In genomic region chr5:10421841-10422691, GRCh38 we compare ENCODE assay signal across 11 cellular contexts. TPM values are rescaled to one million over a fixed set of nuclear protein-coding genes. Genes with fewer than 3 reads are reported as not detected.
A peak's percentile ranks its signal among the peaks of the same experiment; 100 is the strongest.
DNase-seq lines count a peak whose midpoint lies in the region; ATAC-seq lines count a peak whose summit lies in the region.
"Had no signal": no experiment of that assay in that cellular context is flagged by ENCODE, and none has a peak within 500 bp of the region (broad histone marks: within the 10 kb centered on the region; RNA-seq: fewer than 3 reads in every experiment).

No MANE protein-coding gene starts in this region.

- DNase-seq in activated CD4-positive, alpha-beta T cell treated with anti-CD3 and anti-CD28 coated beads for 36 hours, result peak; percentile 30
- no peak for DNase-seq in activated CD4-positive, alpha-beta T cell treated with anti-CD3 and anti-CD28 coated beads for 1 hour
- DNase-seq in SKM-1 treated with dmso at 0.1 percent for 144 hours (lab: John Stamatoyannopoulos, UW; ENCODE audit: unreplicated experiment) (peak; percentile 87), pons (ENCODE audit: low spot score) (peak; percentile 76), MG63 (no peak), SHP77 treated with DMSO at 0.1 percent for 48 hours (lab: John Stamatoyannopoulos, UW) (no peak)
- DNase-seq: effector CD4-positive, alpha-beta T cell; NCI-H1048; sigmoid colon had no signal

- peaks cover 93% of the 10 kb centered on the region for H3K36me3 ChIP-seq in MG63

- CTCF ChIA-PET in activated CD4-positive, alpha-beta T cell treated with anti-CD3 and anti-CD28 coated beads for 36 hours (lab: Charles Lee), result interaction anchor here (0.6 to 4.9 kb wide), 8 partner anchors 11 to 1812 kb away, joined by 3 to 36 read pairs (median 3); partner anchors contain the start of gene ROPN1L

- no peak for ATAC-seq in activated CD4-positive, alpha-beta T cell treated with anti-CD3 and anti-CD28 coated beads for 36 hours
- ATAC-seq in esophagus mucosa, result peak; percentile 15
- ATAC-seq in HG02588 (IDR thresholded peaks at IDR 0.05; ENCODE audit: unreplicated experiment), result no peak

- peaks cover 78% of the 10 kb centered on the region for H3K36me3 Mint-ChIP-seq in activated CD4-positive, alpha-beta T cell treated with anti-CD3 and anti-CD28 coated beads for 36 hours (ENCODE audit: low read depth)

- POLR2A ChIA-PET in activated CD4-positive, alpha-beta T cell treated with anti-CD3 and anti-CD28 coated beads for 36 hours (lab: Charles Lee), result no interaction called here

- intact Hi-C loops in activated CD4-positive, alpha-beta T cell treated with anti-CD3 and anti-CD28 coated beads for 36 hours (cut with DNase I, micrococcal nuclease), result loop anchor here in 1 of 2 experiments (2.0 to 5.0 kb wide), 2 partner anchors 19 to 160 kb away; partner anchors contain the start of gene ROPN1L

- peak overlapping the region; percentile 21 for H3K27ac Mint-ChIP-seq in activated CD4-positive, alpha-beta T cell treated with anti-CD3 and anti-CD28 coated beads for 36 hours

- H3K4me3 ChIP-seq in MG63, result no peak overlapping the region
- H3K4me3 ChIP-seq: sigmoid colon had no signal

- H3K9me3 ChIP-seq in MG63, result no peaks in the 10 kb centered on the region
- H3K9me3 ChIP-seq: sigmoid colon had no signal

- no peaks in the 10 kb centered on the region for H3K9me3 Mint-ChIP-seq in activated CD4-positive, alpha-beta T cell treated with anti-CD3 and anti-CD28 coated beads for 36 hours (ENCODE audit: low read depth)

- H3K4me3 Mint-ChIP-seq in activated CD4-positive, alpha-beta T cell treated with anti-CD3 and anti-CD28 coated beads for 36 hours, result no peak overlapping the region

- H3K4me1 Mint-ChIP-seq in activated CD4-positive, alpha-beta T cell treated with anti-CD3 and anti-CD28 coated beads for 36 hours, result peaks cover 53% of the 10 kb centered on the region

- H3K27me3 Mint-ChIP-seq in activated CD4-positive, alpha-beta T cell treated with anti-CD3 and anti-CD28 coated beads for 36 hours, result no peaks in the 10 kb centered on the region

- no peaks in the 10 kb centered on the region for H3K27me3 ChIP-seq in MG63
- H3K27me3 ChIP-seq: sigmoid colon had no signal

RNA-seq across cellular contexts. Expression of gene ROPN1L, which starts 19.6 kb away (rescaled TPM):
- under 1 TPM in 1 of 2 experiments, not detected in 1; 0.28 TPM for total RNA-seq in activated CD4-positive, alpha-beta T cell treated with anti-CD3 and anti-CD28 coated beads for 36 hours
- not detected for total RNA-seq in esophagus mucosa
- total RNA-seq in MG63 (2014; rRNA removed; shearing (Covaris generic); ENCODE audit: low replicate concordance), result 3.0 and 5.4 TPM in 2 replicates

Comparison
In these comparisons a context has a peak if more than half of its experiments do, and no peak if none do; other contexts are left out.
1. DNase-seq: peak in activated CD4-positive, alpha-beta T cell treated with anti-CD3 and anti-CD28 coated beads for 36 hours (single experiment), SKM-1 treated with dmso at 0.1 percent for 144 hours (single experiment) and pons (single experiment); none in activated CD4-positive, alpha-beta T cell treated with anti-CD3 and anti-CD28 coated beads for 1 hour (single experiment), MG63 (single experiment) and SHP77 treated with DMSO at 0.1 percent for 48 hours (single experiment).